20 cellular contexts compared by ENCODE assay signal in the genomic region with DNA sequence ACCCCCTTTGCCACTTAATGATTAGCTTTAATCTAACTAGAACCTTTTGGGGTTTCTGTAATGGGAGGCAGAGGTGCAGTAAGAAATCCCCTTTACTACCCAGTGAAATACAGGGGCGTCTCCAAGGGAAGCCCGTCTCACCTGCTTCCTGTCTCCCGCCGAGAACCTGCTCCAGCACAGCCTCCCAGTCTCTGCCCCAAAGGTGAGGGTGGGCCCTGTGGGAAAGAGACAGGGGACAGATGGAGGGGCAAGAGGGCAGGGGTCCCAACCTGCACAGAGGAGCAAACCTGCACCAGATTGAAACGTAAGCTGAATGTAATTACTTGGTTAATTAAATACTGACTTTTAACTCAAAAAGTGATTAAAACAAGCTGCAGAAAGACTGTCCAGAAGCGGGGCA.
"Had no signal": no experiment of that assay in that cellular context is flagged by ENCODE, and none has a peak within 500 bp of the region (broad histone marks: within the 10 kb centered on the region; RNA-seq: fewer than 3 reads in every experiment).

No MANE protein-coding gene starts in this region.

- H3K36me3 Mint-ChIP-seq: immature natural killer cell, natural killer cell, type B pancreatic cell had no signal

- H3K9me3 Mint-ChIP-seq: dendritic cell treated with granulocyte-macrophage colony-stimulating factor and Interleukin-4, amounts not matched to agents 40 ng/mL and 50 ng/mL, for 4 days; immature natural killer cell; natural killer cell had no signal

- H3K4me1 Mint-ChIP-seq: immature natural killer cell; natural killer cell; stimulated activated naive B cell treated with anti-CD40 and anti-IgM and Interleukin-4, amounts not matched to agents 10 μg/mL and 1 μg/mL and 100 μg/mL, for 72 hours had no signal

- H3K27me3 Mint-ChIP-seq: type B pancreatic cell had no signal

- H3K4me3 Mint-ChIP-seq: dendritic cell treated with granulocyte-macrophage colony-stimulating factor and Interleukin-4, amounts not matched to agents 40 ng/mL and 50 ng/mL, for 4 days; immature natural killer cell; natural killer cell; neural crest cell; stimulated activated naive B cell treated with anti-CD40 and anti-IgM and Interleukin-4, amounts not matched to agents 10 μg/mL and 1 μg/mL and 100 μg/mL, for 72 hours; type B pancreatic cell had no signal

- H3K27ac Mint-ChIP-seq: dendritic cell treated with granulocyte-macrophage colony-stimulating factor and Interleukin-4, amounts not matched to agents 40 ng/mL and 50 ng/mL, for 4 days; immature natural killer cell; natural killer cell; progenitor cell of endocrine pancreas; stimulated activated naive B cell treated with anti-CD40 and anti-IgM and Interleukin-4, amounts not matched to agents 10 μg/mL and 1 μg/mL and 100 μg/mL, for 72 hours; type B pancreatic cell had no signal

- DNase-seq: effector CD8-positive, alpha-beta T cell; foreskin keratinocyte; glutamatergic neuron; heart right ventricle; immature natural killer cell; left ventricle myocardium superior; lower lobe of right lung; natural killer cell; right lobe of liver; small intestine; stimulated activated CD4-positive, alpha-beta T cell treated with anti-CD3 and anti-CD28 coated beads, Interleukin-15, amount 100 ng/mL, for 24 hours; stimulated activated CD4-positive, alpha-beta T cell treated with anti-CD3 and anti-CD28 coated beads, Interleukin-2, amount 100 ng/mL, for 48 hours; stimulated activated naive B cell treated with anti-CD40 and anti-IgM and Interleukin-4, amounts not matched to agents 10 μg/mL and 1 μg/mL and 100 μg/mL, for 72 hours; stomach; testis; tibial artery had no signal

- ATAC-seq: foreskin keratinocyte; lower lobe of right lung; natural killer cell; right lobe of liver; stimulated activated naive B cell treated with anti-CD40 and anti-IgM and Interleukin-4, amounts not matched to agents 10 μg/mL and 1 μg/mL and 100 μg/mL, for 72 hours had no signal
